Comparison of ENCODE assay signal across 2 cellular contexts in the genomic region with DNA sequence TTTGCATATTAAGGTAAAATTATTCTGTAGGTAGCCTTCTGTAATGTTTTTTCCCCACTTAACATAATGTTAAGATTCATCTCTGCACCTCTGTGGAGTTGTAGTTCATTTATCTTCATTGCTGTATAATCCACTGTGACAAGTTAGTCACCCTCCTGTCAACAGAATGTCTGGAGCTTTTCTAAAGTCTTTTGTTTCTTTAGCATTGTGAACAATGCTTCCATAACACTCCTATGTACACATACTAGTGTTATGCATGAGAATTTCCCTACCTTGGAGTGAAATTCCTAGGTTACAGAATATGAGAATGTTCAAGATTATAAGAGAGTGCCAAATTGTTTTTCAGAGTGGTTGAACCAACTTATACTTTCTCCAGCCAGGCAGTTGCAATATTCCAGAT.
TF ChIP-seq lines count a peak whose summit lies in the region.

No MANE protein-coding gene starts in this region.

TF ChIP-seq in SK-N-SH, 30 proteins besides CTCF, POLR2A, EP300 and RAD21 (continued from another document):
- no peak for TF ChIP-seq FOSL2 (IDR thresholded peaks at IDR 0.05; ENCODE audit: borderline replicate concordance, low read depth)
- TF ChIP-seq TEAD4 (IDR thresholded peaks at IDR 0.05; ENCODE audit: borderline replicate concordance, insufficient read depth): no peak
- TF ChIP-seq, protein P1, sequence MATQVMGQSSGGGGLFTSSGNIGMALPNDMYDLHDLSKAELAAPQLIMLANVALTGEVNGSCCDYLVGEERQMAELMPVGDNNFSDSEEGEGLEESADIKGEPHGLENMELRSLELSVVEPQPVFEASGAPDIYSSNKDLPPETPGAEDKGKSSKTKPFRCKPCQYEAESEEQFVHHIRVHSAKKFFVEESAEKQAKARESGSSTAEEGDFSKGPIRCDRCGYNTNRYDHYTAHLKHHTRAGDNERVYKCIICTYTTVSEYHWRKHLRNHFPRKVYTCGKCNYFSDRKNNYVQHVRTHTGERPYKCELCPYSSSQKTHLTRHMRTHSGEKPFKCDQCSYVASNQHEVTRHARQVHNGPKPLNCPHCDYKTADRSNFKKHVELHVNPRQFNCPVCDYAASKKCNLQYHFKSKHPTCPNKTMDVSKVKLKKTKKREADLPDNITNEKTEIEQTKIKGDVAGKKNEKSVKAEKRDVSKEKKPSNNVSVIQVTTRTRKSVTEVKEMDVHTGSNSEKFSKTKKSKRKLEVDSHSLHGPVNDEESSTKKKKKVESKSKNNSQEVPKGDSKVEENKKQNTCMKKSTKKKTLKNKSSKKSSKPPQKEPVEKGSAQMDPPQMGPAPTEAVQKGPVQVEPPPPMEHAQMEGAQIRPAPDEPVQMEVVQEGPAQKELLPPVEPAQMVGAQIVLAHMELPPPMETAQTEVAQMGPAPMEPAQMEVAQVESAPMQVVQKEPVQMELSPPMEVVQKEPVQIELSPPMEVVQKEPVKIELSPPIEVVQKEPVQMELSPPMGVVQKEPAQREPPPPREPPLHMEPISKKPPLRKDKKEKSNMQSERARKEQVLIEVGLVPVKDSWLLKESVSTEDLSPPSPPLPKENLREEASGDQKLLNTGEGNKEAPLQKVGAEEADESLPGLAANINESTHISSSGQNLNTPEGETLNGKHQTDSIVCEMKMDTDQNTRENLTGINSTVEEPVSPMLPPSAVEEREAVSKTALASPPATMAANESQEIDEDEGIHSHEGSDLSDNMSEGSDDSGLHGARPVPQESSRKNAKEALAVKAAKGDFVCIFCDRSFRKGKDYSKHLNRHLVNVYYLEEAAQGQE (IDR thresholded peaks at IDR 0.05; ENCODE audit: low read depth, low read length): no peak
- peak; percentile 79 for TF ChIP-seq TCF12 (IDR thresholded peaks at IDR 0.05)
- no peak for TF ChIP-seq FOXM1 (IDR thresholded peaks at IDR 0.05; ENCODE audit: low read depth)
- no peak for TF ChIP-seq GABPA (IDR thresholded peaks at IDR 0.05; ENCODE audit: low read depth)
- TF ChIP-seq, protein P2, sequence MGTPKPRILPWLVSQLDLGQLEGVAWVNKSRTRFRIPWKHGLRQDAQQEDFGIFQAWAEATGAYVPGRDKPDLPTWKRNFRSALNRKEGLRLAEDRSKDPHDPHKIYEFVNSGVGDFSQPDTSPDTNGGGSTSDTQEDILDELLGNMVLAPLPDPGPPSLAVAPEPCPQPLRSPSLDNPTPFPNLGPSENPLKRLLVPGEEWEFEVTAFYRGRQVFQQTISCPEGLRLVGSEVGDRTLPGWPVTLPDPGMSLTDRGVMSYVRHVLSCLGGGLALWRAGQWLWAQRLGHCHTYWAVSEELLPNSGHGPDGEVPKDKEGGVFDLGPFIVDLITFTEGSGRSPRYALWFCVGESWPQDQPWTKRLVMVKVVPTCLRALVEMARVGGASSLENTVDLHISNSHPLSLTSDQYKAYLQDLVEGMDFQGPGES (IDR thresholded peaks at IDR 0.05; ENCODE audit: low read depth, low read length): no peak
- no peak for TF ChIP-seq SMC3 (IDR thresholded peaks at IDR 0.05; ENCODE audit: low read depth, low read length)
- TF ChIP-seq MXI1 (IDR thresholded peaks at IDR 0.05; ENCODE audit: low read depth, low read length): no peak
- TF ChIP-seq NFIC (IDR thresholded peaks at IDR 0.05; ENCODE audit: borderline replicate concordance): peak; percentile 18; the same call in 1 of the 2 replicates
- TF ChIP-seq RFX5 (IDR thresholded peaks at IDR 0.05; ENCODE audit: low read length): no peak
- TF ChIP-seq FOXJ3 (CRISPR knock-in tag; IDR thresholded peaks at IDR 0.05): no peak
- TF ChIP-seq, protein P3, sequence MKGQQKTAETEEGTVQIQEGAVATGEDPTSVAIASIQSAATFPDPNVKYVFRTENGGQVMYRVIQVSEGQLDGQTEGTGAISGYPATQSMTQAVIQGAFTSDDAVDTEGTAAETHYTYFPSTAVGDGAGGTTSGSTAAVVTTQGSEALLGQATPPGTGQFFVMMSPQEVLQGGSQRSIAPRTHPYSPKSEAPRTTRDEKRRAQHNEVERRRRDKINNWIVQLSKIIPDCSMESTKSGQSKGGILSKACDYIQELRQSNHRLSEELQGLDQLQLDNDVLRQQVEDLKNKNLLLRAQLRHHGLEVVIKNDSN (IDR thresholded peaks at IDR 0.05; ENCODE audit: borderline replicate concordance, low read depth): no peak

TF ChIP-seq in SK-N-SH treated with all-trans-retinoic acid at 6 μM for 48 hours, 23 proteins besides CTCF, POLR2A, EP300 and RAD21 (continued from another document):
- TF ChIP-seq, protein P4, sequence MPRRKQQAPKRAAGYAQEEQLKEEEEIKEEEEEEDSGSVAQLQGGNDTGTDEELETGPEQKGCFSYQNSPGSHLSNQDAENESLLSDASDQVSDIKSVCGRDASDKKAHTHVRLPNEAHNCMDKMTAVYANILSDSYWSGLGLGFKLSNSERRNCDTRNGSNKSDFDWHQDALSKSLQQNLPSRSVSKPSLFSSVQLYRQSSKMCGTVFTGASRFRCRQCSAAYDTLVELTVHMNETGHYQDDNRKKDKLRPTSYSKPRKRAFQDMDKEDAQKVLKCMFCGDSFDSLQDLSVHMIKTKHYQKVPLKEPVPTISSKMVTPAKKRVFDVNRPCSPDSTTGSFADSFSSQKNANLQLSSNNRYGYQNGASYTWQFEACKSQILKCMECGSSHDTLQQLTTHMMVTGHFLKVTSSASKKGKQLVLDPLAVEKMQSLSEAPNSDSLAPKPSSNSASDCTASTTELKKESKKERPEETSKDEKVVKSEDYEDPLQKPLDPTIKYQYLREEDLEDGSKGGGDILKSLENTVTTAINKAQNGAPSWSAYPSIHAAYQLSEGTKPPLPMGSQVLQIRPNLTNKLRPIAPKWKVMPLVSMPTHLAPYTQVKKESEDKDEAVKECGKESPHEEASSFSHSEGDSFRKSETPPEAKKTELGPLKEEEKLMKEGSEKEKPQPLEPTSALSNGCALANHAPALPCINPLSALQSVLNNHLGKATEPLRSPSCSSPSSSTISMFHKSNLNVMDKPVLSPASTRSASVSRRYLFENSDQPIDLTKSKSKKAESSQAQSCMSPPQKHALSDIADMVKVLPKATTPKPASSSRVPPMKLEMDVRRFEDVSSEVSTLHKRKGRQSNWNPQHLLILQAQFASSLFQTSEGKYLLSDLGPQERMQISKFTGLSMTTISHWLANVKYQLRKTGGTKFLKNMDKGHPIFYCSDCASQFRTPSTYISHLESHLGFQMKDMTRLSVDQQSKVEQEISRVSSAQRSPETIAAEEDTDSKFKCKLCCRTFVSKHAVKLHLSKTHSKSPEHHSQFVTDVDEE (CRISPR knock-in tag; IDR thresholded peaks at IDR 0.05): no peak
- TF ChIP-seq CSDC2 (CRISPR knock-in tag; IDR thresholded peaks at IDR 0.05) (no peak), ZNF565 (CRISPR knock-in tag; conservative IDR thresholded peaks at IDR 0.05; ENCODE audit: low read depth) (no peak), TCF4 (CRISPR knock-in tag; IDR thresholded peaks at IDR 0.05; ENCODE audit: borderline replicate concordance) (no peak), RARB (CRISPR knock-in tag; IDR thresholded peaks at IDR 0.05) (no peak), ZNF8 (CRISPR knock-in tag; IDR thresholded peaks at IDR 0.05) (no peak), TOX (CRISPR knock-in tag; IDR thresholded peaks at IDR 0.05; ENCODE audit: borderline replicate concordance) (no peak), ZC3H10 (CRISPR knock-in tag; IDR thresholded peaks at IDR 0.05) (no peak), ARNTL (CRISPR knock-in tag; IDR thresholded peaks at IDR 0.05; ENCODE audit: borderline replicate concordance, low read depth) (no peak)
- TF ChIP-seq, protein P5, sequence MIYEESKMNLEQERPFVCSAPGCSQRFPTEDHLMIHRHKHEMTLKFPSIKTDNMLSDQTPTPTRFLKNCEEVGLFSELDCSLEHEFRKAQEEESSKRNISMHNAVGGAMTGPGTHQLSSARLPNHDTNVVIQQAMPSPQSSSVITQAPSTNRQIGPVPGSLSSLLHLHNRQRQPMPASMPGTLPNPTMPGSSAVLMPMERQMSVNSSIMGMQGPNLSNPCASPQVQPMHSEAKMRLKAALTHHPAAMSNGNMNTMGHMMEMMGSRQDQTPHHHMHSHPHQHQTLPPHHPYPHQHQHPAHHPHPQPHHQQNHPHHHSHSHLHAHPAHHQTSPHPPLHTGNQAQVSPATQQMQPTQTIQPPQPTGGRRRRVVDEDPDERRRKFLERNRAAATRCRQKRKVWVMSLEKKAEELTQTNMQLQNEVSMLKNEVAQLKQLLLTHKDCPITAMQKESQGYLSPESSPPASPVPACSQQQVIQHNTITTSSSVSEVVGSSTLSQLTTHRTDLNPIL (CRISPR knock-in tag; IDR thresholded peaks at IDR 0.05; ENCODE audit: low read depth): no peak
- TF ChIP-seq, protein P6, sequence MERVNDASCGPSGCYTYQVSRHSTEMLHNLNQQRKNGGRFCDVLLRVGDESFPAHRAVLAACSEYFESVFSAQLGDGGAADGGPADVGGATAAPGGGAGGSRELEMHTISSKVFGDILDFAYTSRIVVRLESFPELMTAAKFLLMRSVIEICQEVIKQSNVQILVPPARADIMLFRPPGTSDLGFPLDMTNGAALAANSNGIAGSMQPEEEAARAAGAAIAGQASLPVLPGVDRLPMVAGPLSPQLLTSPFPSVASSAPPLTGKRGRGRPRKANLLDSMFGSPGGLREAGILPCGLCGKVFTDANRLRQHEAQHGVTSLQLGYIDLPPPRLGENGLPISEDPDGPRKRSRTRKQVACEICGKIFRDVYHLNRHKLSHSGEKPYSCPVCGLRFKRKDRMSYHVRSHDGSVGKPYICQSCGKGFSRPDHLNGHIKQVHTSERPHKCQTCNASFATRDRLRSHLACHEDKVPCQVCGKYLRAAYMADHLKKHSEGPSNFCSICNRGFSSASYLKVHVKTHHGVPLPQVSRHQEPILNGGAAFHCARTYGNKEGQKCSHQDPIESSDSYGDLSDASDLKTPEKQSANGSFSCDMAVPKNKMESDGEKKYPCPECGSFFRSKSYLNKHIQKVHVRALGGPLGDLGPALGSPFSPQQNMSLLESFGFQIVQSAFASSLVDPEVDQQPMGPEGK (CRISPR knock-in tag; IDR thresholded peaks at IDR 0.05; ENCODE audit: borderline replicate concordance): no peak
